ENCODE assay signal across 2 cellular contexts in genomic region chr10:11758527-11759236, GRCh38.
A peak's percentile ranks its signal among the peaks of the same experiment; 100 is the strongest.
TF ChIP-seq lines count a peak whose summit lies in the region.

No MANE protein-coding gene starts in this region.

TF ChIP-seq in IMR-90, 13 proteins besides CTCF, POLR2A, EP300 and RAD21:
- no peak for TF ChIP-seq ELK1 (IDR thresholded peaks at IDR 0.05; ENCODE audit: borderline replicate concordance, low read depth, low read length)
- TF ChIP-seq USF2 (IDR thresholded peaks at IDR 0.05; ENCODE audit: low read depth, low read length), result no peak
- no peak for TF ChIP-seq MXI1 (IDR thresholded peaks at IDR 0.05; ENCODE audit: borderline replicate concordance, low read depth, low read length)
- TF ChIP-seq CHD1 (IDR thresholded peaks at IDR 0.05; ENCODE audit: low read depth, low read length), result no peak
- TF ChIP-seq CEBPB (IDR thresholded peaks at IDR 0.05; ENCODE audit: low read depth, low read length), result no peak
- TF ChIP-seq MAZ (IDR thresholded peaks at IDR 0.05; ENCODE audit: borderline replicate concordance, low read depth, low read length), result no peak
- no peak for TF ChIP-seq MAFK (IDR thresholded peaks at IDR 0.05; ENCODE audit: low read depth, low read length)
- no peak for TF ChIP-seq NFE2L2 (IDR thresholded peaks at IDR 0.05; ENCODE audit: low read depth, low read length)
- no peak for TF ChIP-seq FOS (IDR thresholded peaks at IDR 0.05; ENCODE audit: low read depth, low read length)
- TF ChIP-seq RFX5 (IDR thresholded peaks at IDR 0.05; ENCODE audit: low read depth, low read length), result no peak
- TF ChIP-seq RCOR1 (IDR thresholded peaks at IDR 0.05; ENCODE audit: insufficient replicate concordance, low read length), result no peak
- no peak for TF ChIP-seq SMC3 (IDR thresholded peaks at IDR 0.05; ENCODE audit: low read depth, low read length)
- no peak for TF ChIP-seq BHLHE40 (IDR thresholded peaks at IDR 0.05; ENCODE audit: low read depth, low read length)

TF ChIP-seq in K562, 482 proteins besides CTCF, POLR2A, EP300 and RAD21:
- TF ChIP-seq POLR2G (IDR thresholded peaks at IDR 0.05; ENCODE audit: low read depth, low read length), result peak; percentile 26; the same call in 1 of the 2 replicates
- TF ChIP-seq YBX1 (IDR thresholded peaks at IDR 0.05), result no peak
- no peak for TF ChIP-seq ZNF239 (CRISPR knock-in tag; IDR thresholded peaks at IDR 0.05)
- TF ChIP-seq CREB3L1 (IDR thresholded peaks at IDR 0.05; ENCODE audit: borderline replicate concordance, low read depth), result no peak
